Comparison of ENCODE assay signal across 1 cellular context in genomic region chr2:172431428-172431827, GRCh38.
TF ChIP-seq lines count a peak whose summit lies in the region.

No MANE protein-coding gene starts in this region.

TF ChIP-seq in SK-N-SH, 30 proteins besides CTCF, POLR2A, EP300 and RAD21 (continued from another document):
- TF ChIP-seq REST (IDR thresholded peaks at IDR 0.05; ENCODE audit: low read depth, low read length), result no peak
- no peak for TF ChIP-seq SIN3A (IDR thresholded peaks at IDR 0.05; ENCODE audit: borderline replicate concordance, low read depth, low read length)
- no peak for TF ChIP-seq POLR2AphosphoS5 (IDR thresholded peaks at IDR 0.05; ENCODE audit: low read depth, low read length)
- TF ChIP-seq GABPA (IDR thresholded peaks at IDR 0.05; ENCODE audit: low read depth), result no peak
- no peak for TF ChIP-seq TCF12 (IDR thresholded peaks at IDR 0.05)
- no peak for TF ChIP-seq RXRA (IDR thresholded peaks at IDR 0.05; ENCODE audit: borderline replicate concordance, low read depth)
- no peak for TF ChIP-seq TEAD4 (IDR thresholded peaks at IDR 0.05; ENCODE audit: borderline replicate concordance, insufficient read depth)
TF ChIP-seq in SK-N-SH: peak in this region for 0.
